In genomic region chr15:49235446-49236207, GRCh38 we compare ENCODE assay signal across 8 cellular contexts.
DNase-seq lines count a peak whose midpoint lies in the region; ATAC-seq, FAIRE-seq and TF ChIP-seq lines count a peak whose summit lies in the region.

No MANE protein-coding gene starts in this region.

- no peaks in the 10 kb centered on the region for H3K9me2 ChIP-seq in PC-3 (replicated peaks; ENCODE audit: low read length)

- H3K27me3 ChIP-seq in HL-60 (ENCODE audit: insufficient read depth, poor library complexity, severe bottlenecking) (no peaks in the 10 kb centered on the region), PC-3 (ENCODE audit: low read length) (no peaks in the 10 kb centered on the region), pancreas (no peaks in the 10 kb centered on the region)

- no peaks in the 10 kb centered on the region; the same call in 1 of the 2 replicates for H3K36me3 ChIP-seq in PC-3 (ENCODE audit: low read depth, low read length)
- no peaks in the 10 kb centered on the region for H3K36me3 ChIP-seq in pancreas

- CTCF ChIA-PET in PC-3 (lab: Charles Lee): interaction anchor here (0.6 to 1.2 kb wide), 4 partner anchors 60 to 816 kb away, joined by 3 to 4 read pairs (median 3); partner anchors contain the start of gene FGF7

- no peak overlapping the region for H2AFZ ChIP-seq in PC-3 (ENCODE audit: low read length)

- peak; percentile 88 for ATAC-seq in PC-3
- ATAC-seq in activated T-helper 17 cell treated with anti-CD3 and anti-CD28 coated beads, Interleukin-2, amount 50 U/mL, for 72 hours (replicated peaks): peak; percentile 71
- peak; percentile 74 to 91 (median 86) for ATAC-seq in pancreas

- no peaks in the 10 kb centered on the region for H4K20me1 ChIP-seq in PC-3 (ENCODE audit: low read length)

- no peaks in the 10 kb centered on the region for H3K4me1 Mint-ChIP-seq in activated T-helper 17 cell treated with anti-CD3 and anti-CD28 coated beads, Interleukin-2, amount 50 U/mL, for 72 hours

- 38 to 48% methylated on average over 3 of the region's 3 CpGs for WGBS in pancreas, 2 donors

- H3F3A ChIP-seq in PC-3 (ENCODE audit: low read length, unreplicated experiment): no peaks in the 10 kb centered on the region

- no peaks in the 10 kb centered on the region for H3K27me3 Mint-ChIP-seq in activated T-helper 17 cell treated with anti-CD3 and anti-CD28 coated beads, Interleukin-2, amount 50 U/mL, for 72 hours

- peaks cover 48% of the 10 kb centered on the region for H3K36me3 Mint-ChIP-seq in activated T-helper 17 cell treated with anti-CD3 and anti-CD28 coated beads, Interleukin-2, amount 50 U/mL, for 72 hours (ENCODE audit: low read depth)

- FAIRE-seq in pancreas (lab: Jason Lieb, UNC): peak; percentile 43

- POLR2A ChIA-PET in PC-3 (lab: Charles Lee; ENCODE audit: unreplicated experiment): no interaction called here

- H3K27ac Mint-ChIP-seq in activated T-helper 17 cell treated with anti-CD3 and anti-CD28 coated beads, Interleukin-2, amount 50 U/mL, for 72 hours: peak overlapping the region; percentile 67

- H3K4me2 ChIP-seq in PC-3 (ENCODE audit: low read length): no peak overlapping the region

- TF ChIP-seq CTCF in GM20000 (IDR thresholded peaks at IDR 0.05; ENCODE audit: extremely low read depth, missing control alignments) (peak; percentile 35), HL-60 (IDR thresholded peaks at IDR 0.05; ENCODE audit: insufficient read depth, low read length) (peak; percentile 60), PC-3 (conservative IDR thresholded peaks at IDR 0.05; ENCODE audit: low read depth, low read length) (peak; percentile 81), pancreas (IDR thresholded peaks at IDR 0.05) (peak in 3 of 4 donors; percentile 35 to 58 (median 48))

- no peak overlapping the region for H3K4me3 ChIP-seq in HL-60 (replicated peaks; ENCODE audit: insufficient read depth, low read length)
- H3K4me3 ChIP-seq in PC-3 (ENCODE audit: low read length): no peak overlapping the region
- H3K4me3 ChIP-seq in pancreas: no peak overlapping the region

- H3K4me1 ChIP-seq in PC-3 (ENCODE audit: insufficient read depth, low read length): peaks cover 5% of the 10 kb centered on the region; the same call in 1 of the 2 replicates
- peaks cover 0 to 4% (median 0%) of the 10 kb centered on the region in 3 donors for H3K4me1 ChIP-seq in pancreas

- H3K27ac ChIP-seq in HL-60 (replicated peaks) (peak overlapping the region; percentile 55), PC-3 (ENCODE audit: low read length) (0 out of 2 replicates have a peak overlapping the region, but pooled peaks have one; percentile 10), pancreas (no peak overlapping the region)

- no peaks in the 10 kb centered on the region for H3K9me3 ChIP-seq in PC-3 (ENCODE audit: low read length)
- no peaks in the 10 kb centered on the region for H3K9me3 ChIP-seq in pancreas

- intact Hi-C loops in PC-3 (cut with micrococcal nuclease): loop anchor here (1.0 to 10.0 kb wide), 7 partner anchors 187 to 912 kb away; partner anchors contain the start of genes DTWD1 and FAM227B
- intact Hi-C loops in pancreas (cut with DNase I): no loop called here

- no TSS peak for BruUV-seq in PC-3 (replicated peaks; lab: Mats Ljungman, UMichigan)

- H3K9me3 Mint-ChIP-seq in activated T-helper 17 cell treated with anti-CD3 and anti-CD28 coated beads, Interleukin-2, amount 50 U/mL, for 72 hours: no peaks in the 10 kb centered on the region

- H3K79me2 ChIP-seq in PC-3 (ENCODE audit: low read length): no peaks in the 10 kb centered on the region

- no peak overlapping the region for H3K4me3 Mint-ChIP-seq in activated T-helper 17 cell treated with anti-CD3 and anti-CD28 coated beads, Interleukin-2, amount 50 U/mL, for 72 hours

- H3K9ac ChIP-seq in PC-3 (ENCODE audit: low read length): no peak overlapping the region

- DNase-seq in DMS53 treated with DMSO at 0.1 percent for 48 hours (lab: John Stamatoyannopoulos, UW; ENCODE audit: unreplicated experiment): peak; percentile 66
- peak; percentile 34 for DNase-seq in GM20000 (ENCODE audit: low spot score)
- DNase-seq in HL-60 (ENCODE audit: low read depth in 1 of 2, low spot score in 1 of 2): peak; percentile 56 to 75
- DNase-seq in PC-3: peak; percentile 60
- peak; percentile 92 for DNase-seq in globus pallidus (ENCODE audit: low spot score)
- peak in 2 of 6 donors; percentile 31 to 44 for DNase-seq in pancreas
- no peak for DNase-seq in ecto neural progenitor cell (ENCODE audit: low spot score)

Comparison
In these comparisons a context has a peak if more than half of its experiments do, and no peak if none do; other contexts are left out.
1. H3K27ac ChIP-seq: peak in HL-60 (single experiment) and PC-3 (single experiment); none in pancreas (0 of 4).
2. Peak in every context shown above with its lines, with median percentiles within 50 percentile points of each other: CTCF ChIP-seq and ATAC-seq.